Comparison of ENCODE assay signal across 1 cellular context in genomic region chr2:154655499-154655898, GRCh38.
TF ChIP-seq lines count a peak whose summit lies in the region.

No MANE protein-coding gene starts in this region.

TF ChIP-seq in WTC11, 78 proteins besides CTCF, POLR2A, EP300 and RAD21 (continued from another document):
- no peak for TF ChIP-seq PREB (CRISPR knock-in tag; IDR thresholded peaks at IDR 0.05; ENCODE audit: borderline replicate concordance)
- TF ChIP-seq KAT7 (CRISPR knock-in tag; IDR thresholded peaks at IDR 0.05; ENCODE audit: borderline replicate concordance): no peak
- TF ChIP-seq ATF1 (CRISPR knock-in tag; IDR thresholded peaks at IDR 0.05): no peak
